8 cellular contexts compared by ENCODE assay signal in the genomic region with DNA sequence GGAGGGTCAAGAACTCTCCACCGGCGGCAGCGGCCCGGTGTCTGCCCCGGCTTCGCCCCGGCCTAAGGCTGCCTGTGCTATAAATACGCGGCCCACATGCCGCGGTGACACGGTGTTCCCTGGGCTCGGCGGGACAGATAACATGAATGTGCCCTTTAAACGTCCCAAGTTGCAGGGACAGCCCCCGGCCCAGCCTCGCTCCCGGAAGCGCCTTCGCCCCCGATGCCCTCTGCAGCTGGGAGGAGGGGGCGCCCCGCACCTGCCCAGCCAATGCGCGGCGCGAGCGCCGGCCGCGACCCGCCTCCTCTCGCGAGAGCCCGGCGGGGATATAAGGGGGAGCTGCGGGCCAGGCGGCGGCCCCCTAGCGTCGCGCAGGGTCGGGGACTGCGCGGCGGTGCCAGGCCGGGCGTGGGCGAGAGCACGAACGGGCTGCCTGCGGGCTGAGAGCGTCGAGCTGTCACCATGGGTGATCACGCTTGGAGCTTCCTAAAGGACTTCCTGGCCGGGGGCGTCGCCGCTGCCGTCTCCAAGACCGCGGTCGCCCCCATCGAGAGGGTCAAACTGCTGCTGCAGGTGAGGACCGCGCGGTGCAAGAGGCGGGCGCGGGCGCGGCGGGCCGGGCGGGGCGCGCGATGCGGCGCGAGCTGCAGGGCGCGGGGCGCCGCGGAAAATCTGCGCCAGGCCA. TPM values are rescaled to one million over a fixed set of nuclear protein-coding genes. Genes with fewer than 3 reads are reported as not detected.
DNase-seq lines count a peak whose midpoint lies in the region; ATAC-seq and TF ChIP-seq lines count a peak whose summit lies in the region.

Gene SLC25A4 (plus strand): TSS at position 356 of the 685 bp plus-strand sequence. CDS start 107 bp downstream, at position 463.

- H3K27ac ChIP-seq in Karpas-422 (ENCODE audit: low read length) (no peak within 1 kb of the TSS), SK-N-MC (no peak within 1 kb of the TSS), thoracic aorta (peak within 1 kb of the TSS; percentile 75 to 80)

- peaks cover 18% of the 10 kb centered on the region for H3K4me1 Mint-ChIP-seq in osteocyte (ENCODE audit: unreplicated experiment)

- TF ChIP-seq CTCF in osteocyte (IDR thresholded peaks at IDR 0.05) (peak; percentile 57), thoracic aorta (IDR thresholded peaks at IDR 0.05) (peak; percentile 63)

- H3K79me2 ChIP-seq in Karpas-422 (ENCODE audit: low read length), result peaks cover 15% of the 10 kb centered on the region

- peak within 1 kb of the TSS; percentile 75 for H3K9ac ChIP-seq in Karpas-422 (ENCODE audit: low read length)
- H3K9ac ChIP-seq in SK-N-MC (ENCODE audit: insufficient read length), result peak within 1 kb of the TSS; percentile 72

- H3K36me3 Mint-ChIP-seq in osteocyte (ENCODE audit: unreplicated experiment), result peaks cover 6% of the 10 kb centered on the region

- no peaks in the 10 kb centered on the region for H3K9me3 ChIP-seq in Karpas-422 (ENCODE audit: low read length)
- H3K9me3 ChIP-seq in SK-N-MC (ENCODE audit: low read depth, low read length), result no peaks in the 10 kb centered on the region
- H3K9me3 ChIP-seq in thoracic aorta, result no peaks in the 10 kb centered on the region

- H3K4me3 Mint-ChIP-seq in osteocyte (ENCODE audit: unreplicated experiment), result peak within 1 kb of the TSS; percentile 82

- peak within 1 kb of the TSS; percentile 88 for H3K4me2 ChIP-seq in Karpas-422 (ENCODE audit: low read depth, low read length, poor library complexity, severe bottlenecking)

- peak; percentile 93 for ATAC-seq in GM21717 (IDR thresholded peaks at IDR 0.05; ENCODE audit: unreplicated experiment)
- peak; percentile 80 for ATAC-seq in thoracic aorta (ENCODE audit: insufficient number of reproducible peaks, low FRiP score, low read depth)

- H4K20me1 ChIP-seq in Karpas-422 (ENCODE audit: insufficient read depth, low read depth, low read length), result 0 out of 2 replicates have a peak, but pooled peaks cover 6% of the 10 kb centered on the region

- peak within 1 kb of the TSS; percentile 21 for H2AFZ ChIP-seq in Karpas-422 (ENCODE audit: low read length)

- H3K27me3 ChIP-seq in Karpas-422 (ENCODE audit: low read length) (no peaks in the 10 kb centered on the region), thoracic aorta (replicated peaks; ENCODE audit: insufficient read depth) (no peaks in the 10 kb centered on the region)

- H3K4me1 ChIP-seq in Karpas-422 (ENCODE audit: low read length) (peaks cover 18% of the 10 kb centered on the region), thoracic aorta (ENCODE audit: control insufficient read depth in 1 of 2, low read depth in 2 of 2) (peaks cover 9 to 48% of the 10 kb centered on the region in 2 donors)

- peaks cover 7% of the 10 kb centered on the region; the same call in 1 of the 2 replicates for H3K36me3 ChIP-seq in Karpas-422 (ENCODE audit: insufficient read depth, low read length)
- H3K36me3 ChIP-seq in SK-N-MC (ENCODE audit: insufficient read depth, low read length), result 0 out of 2 replicates have a peak, but pooled peaks cover 5% of the 10 kb centered on the region
- H3K36me3 ChIP-seq in thoracic aorta, result no peaks in the 10 kb centered on the region

- H3K27me3 Mint-ChIP-seq in osteocyte (ENCODE audit: unreplicated experiment), result peaks cover 4% of the 10 kb centered on the region

- H3K9me3 Mint-ChIP-seq in osteocyte (ENCODE audit: unreplicated experiment), result no peaks in the 10 kb centered on the region

- H3K4me3 ChIP-seq in Karpas-422 (ENCODE audit: low read length) (peak within 1 kb of the TSS; percentile 87), SK-N-MC (peak within 1 kb of the TSS; percentile 89), thoracic aorta (peak within 1 kb of the TSS; percentile 73)

- peak; percentile 72 for DNase-seq in ELR (ENCODE audit: low read depth)
- DNase-seq in Karpas-422, result peak; percentile 91
- no peak for DNase-seq in SK-N-MC (ENCODE audit: low read depth, low spot score)
- DNase-seq in activated naive CD4-positive, alpha-beta T cell treated with anti-CD3 and anti-CD28 coated beads, Interleukin-2, amount 50 U/mL, for 16 hours, result peak; percentile 86
- DNase-seq in glomerular endothelial cell (ENCODE audit: extremely low read depth, low read depth, low spot score), result no peak
- DNase-seq in osteocyte (ENCODE audit: extremely low spot score, unreplicated experiment), result peak; percentile 95
- DNase-seq in thoracic aorta (ENCODE audit: low spot score), result peak; percentile 41

- H3K27ac Mint-ChIP-seq in osteocyte (ENCODE audit: unreplicated experiment), result peak within 1 kb of the TSS; percentile 66

- no peaks in the 10 kb centered on the region for H3K9me2 ChIP-seq in Karpas-422 (replicated peaks; ENCODE audit: insufficient read depth, low read length)

RNA-seq across cellular contexts. Expression of gene SLC25A4, which starts in this region (rescaled TPM):
- total RNA-seq in Karpas-422 (2014; rRNA removed; shearing (Covaris generic); ENCODE audit: low replicate concordance), result 19.5 and 31.8 TPM in 2 replicates
- total RNA-seq in glomerular endothelial cell (12.5 and 14.1 TPM in 2 replicates), osteocyte (25.6 and 27.7 TPM in 2 replicates), thoracic aorta (100 to 1,000 TPM in 1 of 2 donors, 10 to 100 TPM in 1; 78.3 to 108 TPM)

Comparison
In these comparisons a context has a peak if more than half of its experiments do, and no peak if none do; other contexts are left out.
1. DNase-seq: peak in ELR (single experiment), Karpas-422 (single experiment), activated naive CD4-positive, alpha-beta T cell treated with anti-CD3 and anti-CD28 coated beads, Interleukin-2, amount 50 U/mL, for 16 hours (single experiment), osteocyte (single experiment) and thoracic aorta (single experiment); none in SK-N-MC (single experiment) and glomerular endothelial cell (single experiment).
2. H3K27ac ChIP-seq: peak in thoracic aorta (2 of 2); none in Karpas-422 (single experiment) and SK-N-MC (single experiment).
3. Peak in every context shown above with its lines, with median percentiles within 50 percentile points of each other: H3K4me3 ChIP-seq.